8 cellular contexts compared by ENCODE assay signal in genomic region chrX:102599950-102600579, GRCh38. TPM values are rescaled to one million over a fixed set of nuclear protein-coding genes. Genes with fewer than 3 reads are reported as not detected.
A peak's percentile ranks its signal among the peaks of the same experiment; 100 is the strongest.
DNase-seq lines count a peak whose midpoint lies in the region; ATAC-seq and TF ChIP-seq lines count a peak whose summit lies in the region.

No MANE protein-coding gene starts in this region.

- H3K27ac ChIP-seq in mesenchymal stem cell (ENCODE audit: low read length, poor library complexity, severe bottlenecking) (peak overlapping the region; percentile 82), upper lobe of right lung (peak overlapping the region; percentile 84)

- H3K36me3 ChIP-seq in H7 (replicated peaks; ENCODE audit: control insufficient read depth, insufficient read depth, low read length) (peaks cover 1% of the 10 kb centered on the region), mesenchymal stem cell (ENCODE audit: control insufficient read depth in 1 of 2, insufficient read depth in 2 of 2, low read depth in 1 of 2, low read length in 2 of 2) (peaks cover 8 to 20% of the 10 kb centered on the region in 2 experiments), upper lobe of right lung (no peaks in the 10 kb centered on the region)

- in situ Hi-C loops in G401 (cut with HindIII; ENCODE audit: low sequenced_read_pairs) = no loop called here

- H2BK12ac ChIP-seq in mesenchymal stem cell (ENCODE audit: low read length in 2 of 2) = no peak overlapping the region

- H3K4me2 ChIP-seq in mesenchymal stem cell (ENCODE audit: low read length, poor library complexity, severe bottlenecking) = peak overlapping the region; percentile 49

- H3K79me1 ChIP-seq in mesenchymal stem cell (replicated peaks; ENCODE audit: low read length, poor library complexity, severe bottlenecking) = peaks cover 8% of the 10 kb centered on the region

- H3K23ac ChIP-seq in mesenchymal stem cell (ENCODE audit: low read length in 2 of 2) = no peak overlapping the region

- peak overlapping the region; percentile 8 for H2BK120ac ChIP-seq in mesenchymal stem cell (ENCODE audit: low read depth, low read length)

- H3K27me3 ChIP-seq in H7 (ENCODE audit: control insufficient read depth, insufficient read depth, low read length) = no peaks in the 10 kb centered on the region
- no peaks in the 10 kb centered on the region for H3K27me3 ChIP-seq in mesenchymal stem cell (ENCODE audit: control insufficient read depth in 1 of 2, insufficient read depth in 1 of 2, low read length in 2 of 2)
- H3K27me3 ChIP-seq in upper lobe of right lung = no peaks in the 10 kb centered on the region

- H2BK15ac ChIP-seq in mesenchymal stem cell (ENCODE audit: low read depth, poor library complexity, severe bottlenecking) = no peak overlapping the region

- H2BK5ac ChIP-seq in mesenchymal stem cell (ENCODE audit: low read depth, low read length, poor library complexity, severe bottlenecking) = no peak overlapping the region

- peak overlapping the region in 1 of 2 experiments; percentile 32 for H3K4ac ChIP-seq in mesenchymal stem cell (ENCODE audit: low read depth in 1 of 2, low read length in 2 of 2)

- peak overlapping the region; percentile 42 for H2AFZ ChIP-seq in mesenchymal stem cell (ENCODE audit: low read depth, low read length)

- DNase-seq in G401 (ENCODE audit: low spot score) (peak; percentile 52), H7 (no peak), NCI-H69 (lab: John Stamatoyannopoulos, UW) (peak; percentile 19), dedifferentiated amniotic fluid mesenchymal stem cell (ENCODE audit: extremely low spot score) (peak; percentile 15), mesenchymal stem cell (peak; percentile 47), upper lobe of right lung (no peak)
- DNase-seq in activated CD8-positive, alpha-beta memory T cell treated with anti-CD3 and anti-CD28 coated beads for 24 hours = no peak

- H3K14ac ChIP-seq in mesenchymal stem cell (ENCODE audit: low read length in 2 of 2) = no peak overlapping the region

- H2AK5ac ChIP-seq in mesenchymal stem cell (ENCODE audit: low read length, severe bottlenecking) = no peak overlapping the region

- H3K4me1 ChIP-seq in mesenchymal stem cell (ENCODE audit: control insufficient read depth, insufficient read depth, low read depth, low read length) (peaks cover 2% of the 10 kb centered on the region), upper lobe of right lung (no peaks in the 10 kb centered on the region)

- peak overlapping the region; percentile 55 for H3K4me3 ChIP-seq in H7 (ENCODE audit: insufficient read depth, low read depth, low read length)
- peak overlapping the region; percentile 70 to 88 for H3K4me3 ChIP-seq in mesenchymal stem cell (ENCODE audit: insufficient read depth in 1 of 2, low read depth in 1 of 2, low read length in 2 of 2)
- peak overlapping the region; percentile 61 for H3K4me3 ChIP-seq in upper lobe of right lung

- H4K8ac ChIP-seq in mesenchymal stem cell (ENCODE audit: low read length) = peak overlapping the region; percentile 49

- peak overlapping the region; percentile 93 for H3K9ac ChIP-seq in mesenchymal stem cell (ENCODE audit: low read length)

- H3K9me3 ChIP-seq in mesenchymal stem cell (ENCODE audit: control insufficient read depth, low read length) = no peaks in the 10 kb centered on the region
- H3K9me3 ChIP-seq in upper lobe of right lung = no peaks in the 10 kb centered on the region

- H4K91ac ChIP-seq in mesenchymal stem cell (ENCODE audit: low read length) = no peak overlapping the region

- peak overlapping the region; percentile 67 to 77 for H3K18ac ChIP-seq in mesenchymal stem cell (ENCODE audit: low read depth in 1 of 2, low read length in 2 of 2)

- TF ChIP-seq CTCF in upper lobe of right lung (IDR thresholded peaks at IDR 0.05) = no peak

- ATAC-seq in upper lobe of right lung (peak; percentile 50), HG03097 (IDR thresholded peaks at IDR 0.05; ENCODE audit: low FRiP score, unreplicated experiment) (no peak)

- intact Hi-C loops in upper lobe of right lung (cut with DNase I) = no loop called here

- WGBS in mesenchymal stem cell = 0% methylated on average over 5 of the region's 6 CpGs

RNA-seq across cellular contexts. Expression of gene ARMCX5, which starts 0.8 kb away (rescaled TPM):
- 8.7 and 18.1 TPM in 2 replicates for total RNA-seq in G401 (2014; rRNA removed; shearing (Covaris generic))
- 17.5 and 24.5 TPM in 2 replicates for total RNA-seq in H7 (2014; rRNA removed; shearing (Covaris generic))
- polyA plus RNA-seq in mesenchymal stem cell (2013, experiment 1 of 2) = 8.2 TPM
- polyA plus RNA-seq in mesenchymal stem cell (2013, experiment 2 of 2) = 8.7 TPM
- total RNA-seq in upper lobe of right lung = 9.4 TPM

RNA-seq across cellular contexts. Expression of gene GPRASP1, which starts 51.2 kb away (rescaled TPM):
- 0.43 and 0.44 TPM in 2 replicates for total RNA-seq in G401 (2014; rRNA removed; shearing (Covaris generic))
- 1.3 and 2.1 TPM in 2 replicates for total RNA-seq in H7 (2014; rRNA removed; shearing (Covaris generic))
- 1.0 TPM for polyA plus RNA-seq in mesenchymal stem cell (2013, experiment 1 of 2)
- 0.96 TPM for polyA plus RNA-seq in mesenchymal stem cell (2013, experiment 2 of 2)
- total RNA-seq in upper lobe of right lung = 5.5 TPM

Comparison
In these comparisons a context has a peak if more than half of its experiments do, and no peak if none do; other contexts are left out.
1. DNase-seq: peak in G401 (single experiment), NCI-H69 (single experiment), dedifferentiated amniotic fluid mesenchymal stem cell (single experiment) and mesenchymal stem cell (single experiment); none in H7 (single experiment), upper lobe of right lung (single experiment) and activated CD8-positive, alpha-beta memory T cell treated with anti-CD3 and anti-CD28 coated beads for 24 hours (single experiment).
2. Peak in every context shown above with its lines, with median percentiles within 50 percentile points of each other: H3K4me3 ChIP-seq.